ENCODE assay signal across 8 cellular contexts in the genomic region with DNA sequence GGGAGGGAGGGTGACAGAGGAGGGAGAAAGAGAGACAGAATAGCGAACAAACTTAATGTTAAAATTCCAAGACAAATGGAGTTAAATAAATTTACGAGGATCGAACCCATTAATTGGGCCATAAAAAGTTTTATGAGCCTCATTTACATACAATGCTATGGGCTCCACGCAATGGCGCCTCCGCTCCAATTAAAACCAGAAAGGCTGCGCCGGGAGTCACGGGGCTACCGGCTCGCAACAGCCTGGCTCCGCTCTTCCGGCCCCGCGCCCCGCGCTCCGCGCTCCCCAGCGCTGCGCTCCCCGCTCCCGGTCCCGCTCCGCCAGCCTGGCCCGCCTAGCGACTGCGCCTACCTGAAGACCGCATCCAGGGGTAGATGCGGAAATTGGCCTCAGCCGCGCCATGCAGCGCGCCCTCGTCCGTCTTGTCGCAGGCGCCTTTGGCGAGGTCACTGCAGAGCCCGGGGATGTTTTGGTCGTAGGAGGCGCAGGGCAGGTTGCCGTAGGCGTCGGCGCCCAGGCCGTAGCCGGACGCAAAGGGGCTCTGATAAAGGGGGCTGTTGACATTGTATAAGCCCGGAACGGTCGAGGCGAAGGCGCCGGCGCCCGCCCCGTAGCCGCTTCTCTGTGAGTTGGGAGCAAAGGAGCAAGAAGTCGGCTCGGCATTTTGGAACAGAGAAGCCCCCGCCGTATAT. TPM values are rescaled to one million over a fixed set of nuclear protein-coding genes. Genes with fewer than 3 reads are reported as not detected.
DNase-seq lines count a peak whose midpoint lies in the region; ATAC-seq and TF ChIP-seq lines count a peak whose summit lies in the region.

No MANE protein-coding gene starts in this region.

- ATAC-seq in gastroesophageal sphincter (peak; percentile 26), GM21529 (IDR thresholded peaks at IDR 0.05; ENCODE audit: unreplicated experiment) (no peak)

- 6 to 9% methylated on average over 11 to 13 of the region's 63 CpGs for WGBS in gastroesophageal sphincter (ENCODE audit: low coverage in 1 of 2), 2 donors

- peak overlapping the region; percentile 28 for H3K9ac ChIP-seq in SK-N-MC (ENCODE audit: insufficient read length)

- no peak for TF ChIP-seq POLR2A in gastroesophageal sphincter (IDR thresholded peaks at IDR 0.05)
- no peak for TF ChIP-seq POLR2A in erythroblast (IDR thresholded peaks at IDR 0.05; ENCODE audit: low read length)

- no peaks in the 10 kb centered on the region for H3K9me3 ChIP-seq in SK-N-MC (ENCODE audit: low read depth, low read length)
- no peaks in the 10 kb centered on the region for H3K9me3 ChIP-seq in gastroesophageal sphincter

- peak; percentile 70 for DNase-seq in NCI-H1092 (lab: John Stamatoyannopoulos, UW)
- no peak for DNase-seq in NCI-H1092 treated with DMSO at 0.1 percent for 48 hours (lab: John Stamatoyannopoulos, UW)
- no peak for DNase-seq in SK-N-MC (ENCODE audit: low read depth, low spot score)
- no peak for DNase-seq in erythroblast (lab: John Stamatoyannopoulos, UW)
- DNase-seq in OCI-M2 (lab: John Stamatoyannopoulos, UW; ENCODE audit: unreplicated experiment) = no peak

- no peak for TF ChIP-seq EP300 in gastroesophageal sphincter (IDR thresholded peaks at IDR 0.05)

- H3K36me3 ChIP-seq in SK-N-MC (ENCODE audit: insufficient read depth, low read length) (no peaks in the 10 kb centered on the region), gastroesophageal sphincter (no peaks in the 10 kb centered on the region)

- H3K4me3 ChIP-seq in SK-N-MC (peak overlapping the region; percentile 86), gastroesophageal sphincter (peak overlapping the region in 1 of 2 donors; percentile 54), skin epidermis (peak overlapping the region; percentile 28 to 57 (median 46))

- peaks cover 0 to 61% (median 21%) of the 10 kb centered on the region in 3 donors for H3K4me1 ChIP-seq in gastroesophageal sphincter

- H3K27ac ChIP-seq in SK-N-MC = no peak overlapping the region
- H3K27ac ChIP-seq in gastroesophageal sphincter = peak overlapping the region in 2 of 4 donors; percentile 5 to 66
- peak overlapping the region in 16 of 21 experiments; percentile 13 to 94 (median 79) for H3K27ac ChIP-seq in skin epidermis

- TF ChIP-seq CTCF in gastroesophageal sphincter (IDR thresholded peaks at IDR 0.05) = no peak

- H3K27me3 ChIP-seq in gastroesophageal sphincter = peaks cover 100% of the 10 kb centered on the region

RNA-seq across cellular contexts. Expression of gene HOXA7, which starts 0.5 kb away (rescaled TPM):
- 1 to 10 TPM in 3 of 4 donors, under 1 TPM in 1; 0.85 to 5.1 (median 1.4) TPM for total RNA-seq in gastroesophageal sphincter

RNA-seq across cellular contexts. Expression of gene HOXA3, which starts 3.6 kb away (rescaled TPM):
- total RNA-seq in gastroesophageal sphincter = 10 to 100 TPM in 2 of 4 donors, 1 to 10 TPM in 2; 6.4 to 22.6 (median 10.3) TPM

RNA-seq across cellular contexts. Expression of gene HOXA6, which starts 8.4 kb away (rescaled TPM):
- 10 to 100 TPM in 1 of 4 donors, under 1 TPM in 1, not detected in 2; 0.46 to 12.7 TPM for total RNA-seq in gastroesophageal sphincter

RNA-seq across cellular contexts. Expression of gene HOXA9, which starts 9.4 kb away (rescaled TPM):
- under 1 TPM in 2 of 4 donors, not detected in 2; 0.54 to 0.89 TPM for total RNA-seq in gastroesophageal sphincter

RNA-seq across cellular contexts. Expression of gene HOXA5, which starts 12.5 kb away (rescaled TPM):
- total RNA-seq in gastroesophageal sphincter = 10 to 100 TPM; 11.0 to 34.6 (median 29.3) TPM
